In the genomic region with DNA sequence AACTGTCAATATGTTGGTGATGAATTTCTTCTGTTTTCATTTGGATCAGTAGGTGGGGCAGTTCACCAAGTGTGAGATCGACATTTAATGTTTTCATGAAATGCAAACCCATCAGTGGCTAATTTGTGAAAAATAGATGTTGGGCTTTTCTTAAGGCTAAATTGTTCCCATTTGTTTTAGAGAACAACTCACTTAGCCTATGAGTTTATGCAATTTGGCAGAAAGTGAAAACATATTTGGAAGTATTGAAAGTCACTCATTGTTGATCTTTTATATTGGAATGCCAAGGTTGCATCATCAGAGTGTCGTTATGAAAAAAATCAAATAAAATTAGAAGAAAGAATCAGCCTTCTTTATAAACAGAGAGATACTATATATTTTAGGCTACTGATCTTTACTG, we compare ENCODE assay signal across 22 cellular contexts.
A peak's percentile ranks its signal among the peaks of the same experiment; 100 is the strongest.
DNase-seq lines count a peak whose midpoint lies in the region; ATAC-seq, FAIRE-seq and TF ChIP-seq lines count a peak whose summit lies in the region.
"Had no signal": no experiment of that assay in that cellular context is flagged by ENCODE, and none has a peak within 500 bp of the region (broad histone marks: within the 10 kb centered on the region; RNA-seq: fewer than 3 reads in every experiment).

No MANE protein-coding gene starts in this region.

- H3K9me3 ChIP-seq in RWPE2 (ENCODE audit: severe bottlenecking): no peaks in the 10 kb centered on the region
- H3K9me3 ChIP-seq: breast epithelium, pancreas, right lobe of liver had no signal

- H3K27me3 ChIP-seq in RWPE2 (ENCODE audit: insufficient read depth, poor library complexity, severe bottlenecking): no peaks in the 10 kb centered on the region
- H3K27me3 ChIP-seq: pancreas, right lobe of liver had no signal

- ATAC-seq in RWPE2 (ENCODE audit: low read depth) (no peak), Right ventricle myocardium superior (ENCODE audit: poor library complexity) (no peak)
- no peak for ATAC-seq in activated CD4-positive, CD25-positive, alpha-beta regulatory T cell treated with anti-CD3 and anti-CD28 coated beads, Interleukin-2, amount 50 U/mL, for 24 hours
- ATAC-seq: HCT116, pancreas, right lobe of liver, T-helper 17 cell had no signal

- FAIRE-seq in GM18507 (lab: Jason Lieb, UNC): peak; percentile 48
- FAIRE-seq: endothelial cell of umbilical vein, G401.6 had no signal

- no peaks in the 10 kb centered on the region for H3K36me3 Mint-ChIP-seq in nephron progenitor cell (ENCODE audit: low read depth)
- H3K36me3 Mint-ChIP-seq: CD4-positive, CD25-positive, alpha-beta regulatory T cell had no signal

- intact Hi-C loops in Right ventricle myocardium superior (cut with DNase I): no loop called here

- H3K4me3 ChIP-seq in RWPE2 (ENCODE audit: severe bottlenecking): no peak overlapping the region
- H3K4me3 ChIP-seq: breast epithelium, pancreas, right lobe of liver had no signal

- no peaks in the 10 kb centered on the region for H3K4me1 ChIP-seq in RWPE2 (ENCODE audit: insufficient read depth, poor library complexity, severe bottlenecking)
- H3K4me1 ChIP-seq: breast epithelium, pancreas, right lobe of liver had no signal

- TF ChIP-seq CTCF in 22Rv1 (IDR thresholded peaks at IDR 0.05) (peak; percentile 21), RWPE2 (IDR thresholded peaks at IDR 0.05; ENCODE audit: poor library complexity, severe bottlenecking) (peak; percentile 18), nephron progenitor cell (IDR thresholded peaks at IDR 0.05) (no peak)

- DNase-seq in GM18507 (ENCODE audit: extremely low spot score, insufficient read length, low read depth): no peak
- no peak for DNase-seq in RWPE2 (ENCODE audit: low spot score)
- DNase-seq in fibroblast of peridontal ligament (ENCODE audit: extremely low read depth): peak; percentile 54
- DNase-seq in nephron progenitor cell: no peak
- no peak for DNase-seq in Right ventricle myocardium superior
- no peak for DNase-seq in cortex of kidney (lab: John Stamatoyannopoulos, UW)
- DNase-seq: activated gamma-delta T cell; CD4-positive, CD25-positive, alpha-beta regulatory T cell; dermis blood vessel endothelial cell; foreskin melanocyte; Karpas-422; pancreas; right lobe of liver; stimulated activated CD4-positive, alpha-beta T cell treated with anti-CD3 and anti-CD28 coated beads, Interleukin-15, amount 100 ng/mL, for 24 hours; T-helper 17 cell had no signal

- no peaks in the 10 kb centered on the region for H3K27me3 Mint-ChIP-seq in nephron progenitor cell (ENCODE audit: low read depth, poor library complexity)
- H3K27me3 Mint-ChIP-seq: CD4-positive, CD25-positive, alpha-beta regulatory T cell; memory B cell; T-helper 17 cell had no signal

- no peaks in the 10 kb centered on the region for H3K9me3 Mint-ChIP-seq in nephron progenitor cell
- H3K9me3 Mint-ChIP-seq: memory B cell had no signal

- peaks cover 5% of the 10 kb centered on the region for H3K4me1 Mint-ChIP-seq in nephron progenitor cell
- H3K4me1 Mint-ChIP-seq: memory B cell had no signal

- H3K27ac ChIP-seq in 22Rv1 (no peak overlapping the region), RWPE2 (ENCODE audit: poor library complexity, severe bottlenecking) (no peak overlapping the region)
- H3K27ac ChIP-seq: breast epithelium, pancreas, right lobe of liver had no signal

- H3K27ac Mint-ChIP-seq in nephron progenitor cell: no peak overlapping the region
- H3K27ac Mint-ChIP-seq: CD4-positive, CD25-positive, alpha-beta regulatory T cell; memory B cell; T-helper 17 cell had no signal

- no peaks in the 10 kb centered on the region for H3K36me3 ChIP-seq in RWPE2 (ENCODE audit: low read depth)
- H3K36me3 ChIP-seq: breast epithelium, pancreas, right lobe of liver had no signal

- H3K4me3 Mint-ChIP-seq in nephron progenitor cell: no peak overlapping the region
- H3K4me3 Mint-ChIP-seq: CD4-positive, CD25-positive, alpha-beta regulatory T cell; memory B cell; T-helper 17 cell had no signal
